Comparison of ENCODE assay signal across 3 cellular contexts in the genomic region with DNA sequence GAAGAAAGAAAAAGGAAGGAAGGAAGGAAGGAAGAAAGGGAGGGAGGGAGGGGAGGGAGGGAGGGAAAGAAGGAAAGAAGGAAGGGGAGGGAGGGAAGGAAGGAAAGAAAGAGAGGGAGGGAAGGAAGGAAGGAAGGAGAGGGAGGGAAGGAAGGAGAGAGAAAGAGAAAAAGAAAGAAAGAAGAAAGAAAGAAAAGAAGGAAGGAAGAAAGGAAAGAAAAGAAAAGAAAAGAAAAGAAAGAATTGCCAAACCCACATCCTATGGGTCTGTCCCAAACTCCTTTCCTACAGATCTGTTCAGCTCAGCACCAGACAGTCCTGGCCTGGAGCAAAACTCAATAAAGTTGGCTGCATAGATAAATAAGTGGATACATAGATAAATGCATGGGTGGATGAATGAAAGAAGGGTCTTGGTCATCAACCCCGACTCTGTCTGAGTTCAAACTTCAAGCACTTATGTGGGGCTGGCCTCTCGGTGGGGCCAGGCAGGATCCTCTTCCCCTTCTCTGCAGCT.
TF ChIP-seq lines count a peak whose summit lies in the region.

No MANE protein-coding gene starts in this region.

TF ChIP-seq in HEK293, 187 proteins besides CTCF, POLR2A, EP300 and RAD21:
- peak; percentile 94 for TF ChIP-seq ZNF366 (tag by site-specific recombination; conservative IDR thresholded peaks at IDR 0.05)
- no peak for TF ChIP-seq ZNF335 (tag by site-specific recombination; conservative IDR thresholded peaks at IDR 0.05)
TF ChIP-seq in HEK293: peak in this region for 1.

TF ChIP-seq in K562, 482 proteins besides CTCF, POLR2A, EP300 and RAD21:
- TF ChIP-seq NCOR1 (IDR thresholded peaks at IDR 0.05) (no peak), ZNF589 (CRISPR knock-in tag; IDR thresholded peaks at IDR 0.05; ENCODE audit: low read depth) (no peak)
- TF ChIP-seq, protein P1, sequence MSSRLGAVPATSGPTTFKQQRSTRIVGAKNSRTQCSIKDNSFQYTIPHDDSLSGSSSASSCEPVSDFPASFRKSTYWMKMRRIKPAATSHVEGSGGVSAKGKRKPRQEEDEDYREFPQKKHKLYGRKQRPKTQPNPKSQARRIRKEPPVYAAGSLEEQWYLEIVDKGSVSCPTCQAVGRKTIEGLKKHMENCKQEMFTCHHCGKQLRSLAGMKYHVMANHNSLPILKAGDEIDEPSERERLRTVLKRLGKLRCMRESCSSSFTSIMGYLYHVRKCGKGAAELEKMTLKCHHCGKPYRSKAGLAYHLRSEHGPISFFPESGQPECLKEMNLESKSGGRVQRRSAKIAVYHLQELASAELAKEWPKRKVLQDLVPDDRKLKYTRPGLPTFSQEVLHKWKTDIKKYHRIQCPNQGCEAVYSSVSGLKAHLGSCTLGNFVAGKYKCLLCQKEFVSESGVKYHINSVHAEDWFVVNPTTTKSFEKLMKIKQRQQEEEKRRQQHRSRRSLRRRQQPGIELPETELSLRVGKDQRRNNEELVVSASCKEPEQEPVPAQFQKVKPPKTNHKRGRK (tag; IDR thresholded peaks at IDR 0.05): peak; percentile 51; the same call in 1 of the 2 replicates

TF ChIP-seq in HepG2, 621 proteins besides CTCF, POLR2A, EP300 and RAD21:
- no peak for TF ChIP-seq ZNF296 (CRISPR knock-in tag; conservative IDR thresholded peaks at IDR 0.05)
- peak; percentile 42 for TF ChIP-seq PCBP2 (optimal IDR thresholded peaks at IDR 0.05; ENCODE audit: low read depth, low read length, poor library complexity, severe bottlenecking)
- peak; percentile 33 for TF ChIP-seq HNRNPK (IDR thresholded peaks at IDR 0.05; ENCODE audit: low read depth, low read length, poor library complexity, severe bottlenecking)
- TF ChIP-seq, protein P1 (CRISPR knock-in tag; IDR thresholded peaks at IDR 0.05): peak; percentile 92
- TF ChIP-seq PBX3 (CRISPR knock-in tag; IDR thresholded peaks at IDR 0.05; ENCODE audit: borderline replicate concordance): no peak
